ENCODE assay signal across 8 cellular contexts in genomic region chr5:181222630-181223040, GRCh38. TPM values are rescaled to one million over a fixed set of nuclear protein-coding genes. Genes with fewer than 3 reads are reported as not detected.
DNase-seq lines count a peak whose midpoint lies in the region; ATAC-seq, FAIRE-seq and TF ChIP-seq lines count a peak whose summit lies in the region.

No MANE protein-coding gene starts in this region.

- H3K23ac ChIP-seq in neuronal stem cell (ENCODE audit: low read depth, low read length, poor library complexity) = peak overlapping the region; percentile 98

- no peak overlapping the region for H2BK120ac ChIP-seq in neuronal stem cell (ENCODE audit: low read depth, low read length)

- no peak overlapping the region for H4K8ac ChIP-seq in neuronal stem cell (ENCODE audit: low read depth, low read length)

- H3K27me3 ChIP-seq in OCI-LY3 (ENCODE audit: low read depth, low read length) (no peaks in the 10 kb centered on the region), endothelial cell of umbilical vein (ENCODE audit: control insufficient read depth in 2 of 2, insufficient read depth in 2 of 2, low read length in 2 of 2) (no peaks in the 10 kb centered on the region), neuronal stem cell (ENCODE audit: control insufficient read depth in 3 of 3, insufficient read depth in 3 of 3, low read depth in 1 of 3, low read length in 3 of 3) (no peaks in the 10 kb centered on the region)

- DNase-seq in endothelial cell of umbilical vein (ENCODE audit: low read depth, low spot score) = no peak
- DNase-seq in neuronal stem cell (ENCODE audit: low spot score) = no peak
- DNase-seq in epidermal melanocyte (ENCODE audit: insufficient read length, low spot score) = no peak
- DNase-seq in ACHN = no peak
- no peak for DNase-seq in HUDEP-2 (lab: John Stamatoyannopoulos, UW; ENCODE audit: unreplicated experiment in 76 of 76)

- TF ChIP-seq CTCF in GM12875 (IDR thresholded peaks at IDR 0.05; ENCODE audit: borderline replicate concordance, insufficient read depth, low read depth, low read length) = no peak
- TF ChIP-seq CTCF in OCI-LY3 (IDR thresholded peaks at IDR 0.05; ENCODE audit: low read depth, low read length) = no peak
- TF ChIP-seq CTCF in endothelial cell of umbilical vein (IDR thresholded peaks at IDR 0.05; ENCODE audit: extremely low read depth in 1 of 2, insufficient read depth in 1 of 2, low read depth in 1 of 2, low read length in 2 of 2) = no peak

- in situ Hi-C loops in ACHN (cut with HindIII; ENCODE audit: low pct_ligation_motif_present, low pct_unique_long_range_greater_than_20kb, low sequenced_read_pairs) = no loop called here

- no peak overlapping the region for H2BK5ac ChIP-seq in neuronal stem cell (ENCODE audit: low read length)

- H3K27ac ChIP-seq in OCI-LY3 (ENCODE audit: low read length) (peak overlapping the region; percentile 94), endothelial cell of umbilical vein (ENCODE audit: insufficient read depth, low read depth, low read length) (peak overlapping the region; percentile 88), neuronal stem cell (replicated peaks; ENCODE audit: low read length) (peak overlapping the region; percentile 73)

- H3K4me3 ChIP-seq in GM12875 (ENCODE audit: low read depth, low read length) (peak overlapping the region; percentile 70), OCI-LY3 (ENCODE audit: low read length) (peak overlapping the region; percentile 87), endothelial cell of umbilical vein (replicated peaks in 1 of 3; ENCODE audit: insufficient read depth in 1 of 3, low read depth in 1 of 3, low read length in 3 of 3) (peak overlapping the region; percentile 21 to 76 (median 64)), neuronal stem cell (ENCODE audit: low read length in 2 of 2) (peak overlapping the region; percentile 91 to 96)

- no peak for ATAC-seq in HG02885 (IDR thresholded peaks at IDR 0.05; ENCODE audit: poor library complexity, unreplicated experiment)

- H4K20me1 ChIP-seq in OCI-LY3 (ENCODE audit: insufficient read depth, low read length) (no peaks in the 10 kb centered on the region), endothelial cell of umbilical vein (replicated peaks; ENCODE audit: control insufficient read depth, extremely low read depth, insufficient read depth, low read length) (no peaks in the 10 kb centered on the region)

- H3K9ac ChIP-seq in OCI-LY3 (ENCODE audit: low read length) = peak overlapping the region; percentile 87
- peak overlapping the region; percentile 87 for H3K9ac ChIP-seq in endothelial cell of umbilical vein (replicated peaks; ENCODE audit: extremely low read depth, insufficient read depth, low read length)
- peak overlapping the region; percentile 71 for H3K9ac ChIP-seq in neuronal stem cell (ENCODE audit: low read depth, low read length, poor library complexity)

- dilution Hi-C loops in endothelial cell of umbilical vein (cut with MboI; ENCODE audit: extremely low pct_ligation_motif_present, low sequenced_read_pairs) = no loop called here

- H2BK15ac ChIP-seq in neuronal stem cell (ENCODE audit: low read length) = no peak overlapping the region

- H3K4ac ChIP-seq in neuronal stem cell (ENCODE audit: low read length) = no peak overlapping the region

- no peak overlapping the region for H4K91ac ChIP-seq in neuronal stem cell (ENCODE audit: low read depth, low read length, poor library complexity)

- intact Hi-C loops in endothelial cell of umbilical vein (cut with micrococcal nuclease) = loop anchor here (1.0 to 2.0 kb wide), 6 partner anchors 15 to 58 kb away; partner anchors contain the start of gene TRIM52

- H3K79me2 ChIP-seq in OCI-LY3 (ENCODE audit: low read length) (peaks cover 26% of the 10 kb centered on the region), endothelial cell of umbilical vein (ENCODE audit: control insufficient read depth, insufficient read depth, low read length) (peaks cover 9% of the 10 kb centered on the region)

- peaks cover 7% of the 10 kb centered on the region for H3K79me1 ChIP-seq in neuronal stem cell (ENCODE audit: low read depth, low read length)

- POLR2A ChIA-PET in endothelial cell of umbilical vein (lab: Charles Lee) = interaction anchor here (0.5 to 2.1 kb wide), 4 partner anchors 15 to 34 kb away, joined by 3 to 11 read pairs (median 4); partner anchors contain the start of gene TRIM7

- peaks cover 15% of the 10 kb centered on the region for H3K4me1 ChIP-seq in OCI-LY3 (ENCODE audit: low read length)
- peaks cover 14% of the 10 kb centered on the region for H3K4me1 ChIP-seq in endothelial cell of umbilical vein (ENCODE audit: control insufficient read depth, extremely low read depth, insufficient read depth, low read length)
- H3K4me1 ChIP-seq in neuronal stem cell (ENCODE audit: control insufficient read depth in 2 of 2, insufficient read depth in 1 of 2, low read depth in 1 of 2, low read length in 2 of 2) = peaks cover 6 to 13% of the 10 kb centered on the region in 2 donors

- no peak overlapping the region for H3K18ac ChIP-seq in neuronal stem cell (ENCODE audit: low read length)

- FAIRE-seq in endothelial cell of umbilical vein (lab: Jason Lieb, UNC) = no peak

- H3K9me1 ChIP-seq in endothelial cell of umbilical vein (replicated peaks; ENCODE audit: control insufficient read depth, extremely low read depth, insufficient read depth, low read length) = no peaks in the 10 kb centered on the region

- H2AK5ac ChIP-seq in neuronal stem cell (ENCODE audit: low read depth, low read length) = no peak overlapping the region

- H3K4me2 ChIP-seq in OCI-LY3 (ENCODE audit: low read length) (peak overlapping the region; percentile 94), endothelial cell of umbilical vein (ENCODE audit: insufficient read depth, low read length) (peak overlapping the region; percentile 69), neuronal stem cell (ENCODE audit: insufficient read depth, low read length, poor library complexity, severe bottlenecking) (peak overlapping the region; percentile 62)

- peak overlapping the region; percentile 55; the same call in 1 of the 2 replicates for H2AFZ ChIP-seq in OCI-LY3 (ENCODE audit: low read depth, low read length)
- H2AFZ ChIP-seq in endothelial cell of umbilical vein (ENCODE audit: low read depth, low read length) = peak overlapping the region; percentile 19
- H2AFZ ChIP-seq in neuronal stem cell (ENCODE audit: low read length) = peak overlapping the region; percentile 96

- no peak overlapping the region for H2BK12ac ChIP-seq in neuronal stem cell (ENCODE audit: low read length)

- H3K36me3 ChIP-seq in OCI-LY3 (replicated peaks; ENCODE audit: low read depth, low read length) (peaks cover 8% of the 10 kb centered on the region), endothelial cell of umbilical vein (ENCODE audit: control insufficient read depth in 2 of 2, extremely low read depth in 1 of 2, insufficient read depth in 2 of 2, low read length in 2 of 2) (no peaks in the 10 kb centered on the region), neuronal stem cell (replicated peaks in 1 of 2; ENCODE audit: control insufficient read depth in 2 of 2, insufficient read depth in 2 of 2, low read length in 2 of 2) (peaks cover 7 to 29% of the 10 kb centered on the region in 2 donors)

- WGBS in neuronal stem cell (ENCODE audit: extremely low coverage in 2 of 2, insufficient read length in 2 of 2, insufficient replicate concordance in 1 of 2), 2 donors = no CpG with 5 or more reads among the region's 18 CpGs

- no TSS peak for BruUV-seq in endothelial cell of umbilical vein (replicated peaks; lab: Mats Ljungman, UMichigan)

- H3K9me3 ChIP-seq in OCI-LY3 (ENCODE audit: insufficient read depth, low read length) = no peaks in the 10 kb centered on the region
- H3K9me3 ChIP-seq in endothelial cell of umbilical vein (replicated peaks; ENCODE audit: control insufficient read depth, insufficient read depth, low read length) = no peaks in the 10 kb centered on the region
- H3K9me3 ChIP-seq in neuronal stem cell (replicated peaks in 1 of 2; ENCODE audit: control insufficient read depth in 2 of 2, insufficient read depth in 1 of 2, low read depth in 1 of 2, low read length in 2 of 2) = no peaks in the 10 kb centered on the region

- no peak overlapping the region for H3K14ac ChIP-seq in neuronal stem cell (ENCODE audit: low read length)

- no peak for TF ChIP-seq POLR2A in endothelial cell of umbilical vein (IDR thresholded peaks at IDR 0.05; ENCODE audit: low read depth, low read length)

- CTCF ChIA-PET in endothelial cell of umbilical vein (lab: Charles Lee) = interaction anchor here (0.9 to 2.1 kb wide), 4 partner anchors 10 to 38 kb away, joined by 3 to 9 read pairs (median 3); no protein-coding TSS in a partner anchor

RNA-seq across cellular contexts. Expression of gene TRIM41, which starts 0.4 kb away (rescaled TPM):
- 17.3 and 19.9 TPM in 2 replicates for total RNA-seq in endothelial cell of umbilical vein
- 11.2 and 12.8 TPM in 2 replicates for polyA plus RNA-seq in endothelial cell of umbilical vein
- polyA plus RNA-seq in endothelial cell of umbilical vein (2011; cell fraction: cytosol; rRNA removed) = 8.7 and 10.4 TPM in 2 replicates
- 48.8 and 57.0 TPM in 2 replicates for polyA plus RNA-seq in endothelial cell of umbilical vein (2011; cell fraction: nucleus; rRNA removed)
- 13.2 and 13.7 TPM in 2 replicates for polyA plus RNA-seq in endothelial cell of umbilical vein (2012)
- polyA minus RNA-seq in endothelial cell of umbilical vein = 6.9 and 7.1 TPM in 2 replicates
- 14.7 TPM for polyA minus RNA-seq in endothelial cell of umbilical vein (2011; cell fraction: cytosol; rRNA and poly(A)+ RNA removed)
- polyA minus RNA-seq in endothelial cell of umbilical vein (2011; cell fraction: nucleus; rRNA and poly(A)+ RNA removed) = 9.8 and 11.1 TPM in 2 replicates
- 21.0 TPM for polyA plus RNA-seq in neuronal stem cell (2013, experiment 1 of 2)
- 21.3 TPM for polyA plus RNA-seq in neuronal stem cell (2013, experiment 2 of 2)

RNA-seq across cellular contexts. Expression of gene TRIM7, which starts 17.6 kb away (rescaled TPM):
- total RNA-seq in endothelial cell of umbilical vein = 3.4 and 4.1 TPM in 2 replicates
- 2.2 and 2.7 TPM in 2 replicates for polyA plus RNA-seq in endothelial cell of umbilical vein
- 2.2 and 2.6 TPM in 2 replicates for polyA plus RNA-seq in endothelial cell of umbilical vein (2011; cell fraction: cytosol; rRNA removed)
- 1.7 TPM in 2 replicates for polyA plus RNA-seq in endothelial cell of umbilical vein (2011; cell fraction: nucleus; rRNA removed)
- polyA plus RNA-seq in endothelial cell of umbilical vein (2012) = 3.2 and 8.7 TPM in 2 replicates
- polyA minus RNA-seq in endothelial cell of umbilical vein = 0.47 and 0.73 TPM in 2 replicates
- 14.8 TPM for polyA minus RNA-seq in endothelial cell of umbilical vein (2011; cell fraction: cytosol; rRNA and poly(A)+ RNA removed)
- polyA minus RNA-seq in endothelial cell of umbilical vein (2011; cell fraction: nucleus; rRNA and poly(A)+ RNA removed) = 0.58 and 0.77 TPM in 2 replicates
- 0.28 TPM for polyA plus RNA-seq in neuronal stem cell (2013, experiment 1 of 2)
- 0.28 TPM for polyA plus RNA-seq in neuronal stem cell (2013, experiment 2 of 2)

RNA-seq across cellular contexts. Expression of gene RACK1, which starts 21.1 kb away (rescaled TPM):
- total RNA-seq in endothelial cell of umbilical vein = 1,910 and 2,029 TPM in 2 replicates
- polyA plus RNA-seq in endothelial cell of umbilical vein = 5,629 and 5,870 TPM in 2 replicates
- 4,930 and 4,995 TPM in 2 replicates for polyA plus RNA-seq in endothelial cell of umbilical vein (2011; cell fraction: cytosol; rRNA removed)
- polyA plus RNA-seq in endothelial cell of umbilical vein (2011; cell fraction: nucleus; rRNA removed) = 1,740 and 2,124 TPM in 2 replicates
- polyA plus RNA-seq in endothelial cell of umbilical vein (2012) = 2,716 and 3,479 TPM in 2 replicates
- 6,064 and 6,714 TPM in 2 replicates for polyA minus RNA-seq in endothelial cell of umbilical vein
- polyA minus RNA-seq in endothelial cell of umbilical vein (2011; cell fraction: cytosol; rRNA and poly(A)+ RNA removed) = 3,380 TPM
- polyA minus RNA-seq in endothelial cell of umbilical vein (2011; cell fraction: nucleus; rRNA and poly(A)+ RNA removed) = 806 and 884 TPM in 2 replicates
- polyA plus RNA-seq in neuronal stem cell (2013, experiment 1 of 2) = 3,697 TPM
- 3,656 TPM for polyA plus RNA-seq in neuronal stem cell (2013, experiment 2 of 2)

RNA-seq across cellular contexts. Expression of gene TRIM52, which starts 38.3 kb away (rescaled TPM):
- total RNA-seq in endothelial cell of umbilical vein = 9.6 and 10.1 TPM in 2 replicates
- polyA plus RNA-seq in endothelial cell of umbilical vein = 5.1 and 5.6 TPM in 2 replicates
- polyA plus RNA-seq in endothelial cell of umbilical vein (2011; cell fraction: cytosol; rRNA removed) = 8.2 TPM in 2 replicates
- polyA plus RNA-seq in endothelial cell of umbilical vein (2011; cell fraction: nucleus; rRNA removed) = 22.3 and 28.1 TPM in 2 replicates
- 8.0 and 9.2 TPM in 2 replicates for polyA plus RNA-seq in endothelial cell of umbilical vein (2012)
- polyA minus RNA-seq in endothelial cell of umbilical vein = 11.7 and 16.5 TPM in 2 replicates
- 5.4 TPM for polyA minus RNA-seq in endothelial cell of umbilical vein (2011; cell fraction: cytosol; rRNA and poly(A)+ RNA removed)
- 9.5 and 12.4 TPM in 2 replicates for polyA minus RNA-seq in endothelial cell of umbilical vein (2011; cell fraction: nucleus; rRNA and poly(A)+ RNA removed)
- 4.1 TPM for polyA plus RNA-seq in neuronal stem cell (2013, experiment 1 of 2)
- polyA plus RNA-seq in neuronal stem cell (2013, experiment 2 of 2) = 4.4 TPM

Comparison
In these comparisons a context has a peak if more than half of its experiments do, and no peak if none do; other contexts are left out.
1. H2AFZ ChIP-seq: peak in every context shown above with its lines; median percentile 96 in neuronal stem cell; 55 in OCI-LY3; 19 in endothelial cell of umbilical vein.